ENCODE assay signal across 24 cellular contexts in the genomic region with DNA sequence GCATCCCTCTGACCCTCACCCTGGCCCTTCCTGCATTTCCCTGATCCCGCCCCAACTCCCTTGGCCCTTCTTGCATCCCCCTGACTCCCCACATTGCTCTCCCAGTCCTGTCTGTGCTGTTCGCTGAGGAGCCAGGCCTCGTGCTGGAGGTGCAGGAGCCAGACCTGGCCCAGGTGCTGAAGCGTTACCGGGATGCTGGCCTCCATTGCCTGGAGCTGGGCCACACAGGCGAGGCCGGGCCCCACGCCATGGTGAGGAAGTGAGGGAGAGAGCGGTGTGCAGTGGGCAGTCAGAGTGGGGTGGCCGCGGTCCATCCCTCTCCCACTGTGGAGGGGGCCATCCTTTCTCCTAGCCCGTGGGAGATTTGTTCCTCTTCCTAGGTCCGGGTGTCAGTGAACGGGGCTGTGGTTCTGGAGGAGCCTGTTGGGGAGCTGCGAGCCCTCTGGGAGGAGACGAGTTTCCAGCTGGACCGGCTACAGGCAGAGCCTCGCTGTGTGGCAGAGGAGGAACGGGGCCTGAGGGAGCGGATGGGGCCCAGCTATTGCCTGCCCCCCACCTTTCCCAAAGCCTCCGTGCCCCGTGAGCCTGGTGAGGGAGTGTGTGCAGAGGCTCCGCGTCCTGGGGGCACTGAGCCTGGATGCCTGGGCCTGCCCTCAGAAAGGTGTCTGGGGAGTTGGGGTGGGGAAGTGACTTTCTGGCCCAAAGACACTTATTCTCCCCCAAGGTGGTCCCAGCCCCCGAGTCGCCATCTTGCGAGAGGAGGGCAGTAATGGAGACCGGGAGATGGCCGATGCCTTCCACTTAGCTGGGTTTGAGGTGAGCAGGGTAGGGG. TPM values are rescaled to one million over a fixed set of nuclear protein-coding genes. Genes with fewer than 3 reads are reported as not detected.
"Had no signal": no experiment of that assay in that cellular context is flagged by ENCODE, and none has a peak within 500 bp of the region (broad histone marks: within the 10 kb centered on the region; RNA-seq: fewer than 3 reads in every experiment).

No MANE protein-coding gene starts in this region.

- H3K36me3 Mint-ChIP-seq: natural killer cell treated with Interleukin-12 subunit alpha and Interleukin-12 subunit beta and Interleukin-15 and Interleukin-18, amount 100 ng/mL, for 72 hours had no signal

- DNase-seq: cortex of kidney; effector memory CD4-positive, alpha-beta T cell; foreskin fibroblast; immature natural killer cell; left cardiac atrium; left ventricle myocardium inferior; lower lobe of right lung; mesenchymal stem cell; midbrain; psoas muscle; retina; stimulated activated CD4-positive, alpha-beta T cell treated with anti-CD3 and anti-CD28 coated beads, Interleukin-2, amount 100 ng/mL, for 24 hours; stimulated activated CD4-positive, alpha-beta T cell treated with anti-CD3 and anti-CD28 coated beads, Interleukin-4, amount 100 ng/mL, for 4 hours; stimulated activated naive CD4-positive, alpha-beta T cell; stomach; substantia nigra; transverse colon had no signal

- H3K27me3 Mint-ChIP-seq: natural killer cell treated with Interleukin-12 subunit alpha and Interleukin-12 subunit beta and Interleukin-15 and Interleukin-18, amount 100 ng/mL, for 72 hours had no signal

- H3K4me1 ChIP-seq: esophagus muscularis mucosa, gastroesophageal sphincter, left ventricle myocardium inferior, lower lobe of right lung, psoas muscle, stomach, transverse colon had no signal

- H3K27ac Mint-ChIP-seq: immature natural killer cell; natural killer cell treated with Interleukin-12 subunit alpha and Interleukin-12 subunit beta and Interleukin-15 and Interleukin-18, amount 100 ng/mL, for 72 hours had no signal

- H3K36me3 ChIP-seq: transverse colon had no signal

- H3K4me3 ChIP-seq: esophagus muscularis mucosa, gastroesophageal sphincter, left ventricle myocardium inferior, lower lobe of right lung, psoas muscle, stomach, thoracic aorta, transverse colon had no signal

- H3K4me3 Mint-ChIP-seq: immature natural killer cell; natural killer cell treated with Interleukin-12 subunit alpha and Interleukin-12 subunit beta and Interleukin-15 and Interleukin-18, amount 100 ng/mL, for 72 hours had no signal

- H3K4me1 Mint-ChIP-seq: immature natural killer cell had no signal

- H3K27ac ChIP-seq: epithelial cell of prostate, esophagus muscularis mucosa, gastroesophageal sphincter, left ventricle myocardium inferior, lower lobe of right lung, psoas muscle, stomach, thoracic aorta, transverse colon had no signal

- H3K9me3 Mint-ChIP-seq: immature natural killer cell; natural killer cell treated with Interleukin-12 subunit alpha and Interleukin-12 subunit beta and Interleukin-15 and Interleukin-18, amount 100 ng/mL, for 72 hours had no signal

- ATAC-seq: gastroesophageal sphincter, left cardiac atrium, sciatic nerve had no signal

- H3K27me3 ChIP-seq: esophagus muscularis mucosa, gastroesophageal sphincter, stomach, transverse colon had no signal

- FAIRE-seq: keratinocyte had no signal

- H3K9me3 ChIP-seq: esophagus muscularis mucosa, gastroesophageal sphincter, left ventricle myocardium inferior, lower lobe of right lung, psoas muscle, stomach, thoracic aorta, transverse colon had no signal

RNA-seq across cellular contexts. Expression of gene ARHGEF15, which starts 43.2 kb away (rescaled TPM):
- total RNA-seq: natural killer cell treated with Interleukin-12 subunit alpha and Interleukin-12 subunit beta and Interleukin-15 and Interleukin-18, amount 100 ng/mL, for 72 hours had no signal
- polyA plus RNA-seq: immature natural killer cell, keratinocyte had no signal
